7 cellular contexts compared by ENCODE assay signal in genomic region chr18:1422634-1423033, GRCh38.
"Had no signal": no experiment of that assay in that cellular context is flagged by ENCODE, and none has a peak within 500 bp of the region (broad histone marks: within the 10 kb centered on the region; RNA-seq: fewer than 3 reads in every experiment).

No MANE protein-coding gene starts in this region.

- DNase-seq: GDM1, GF-D8 had no signal

- FAIRE-seq: G401.6, GM12891, GM12892, GM18507, GM19239 had no signal
